8 cellular contexts compared by ENCODE assay signal in the genomic region with DNA sequence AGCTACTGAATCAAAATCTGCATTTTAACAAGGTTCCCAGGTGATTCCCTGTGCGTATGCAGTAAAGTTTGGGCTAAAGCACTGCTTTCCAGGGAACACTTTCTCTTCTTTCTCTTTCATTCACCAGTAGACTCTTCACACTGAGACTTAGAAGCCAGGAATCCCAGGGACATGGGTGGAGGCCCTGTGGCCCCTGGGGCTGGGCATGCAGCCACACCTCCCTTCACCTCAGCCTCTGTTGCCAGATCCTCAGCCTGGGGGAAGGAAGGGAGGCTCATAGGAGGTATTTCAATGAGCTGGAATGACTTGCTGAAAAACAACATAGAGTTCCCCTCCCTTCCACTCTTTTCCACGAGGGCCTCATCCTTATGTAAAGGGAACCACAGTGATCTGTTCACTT. TPM values are rescaled to one million over a fixed set of nuclear protein-coding genes. Genes with fewer than 3 reads are reported as not detected.
DNase-seq lines count a peak whose midpoint lies in the region; ATAC-seq and TF ChIP-seq lines count a peak whose summit lies in the region.

No MANE protein-coding gene starts in this region.

- peak overlapping the region; percentile 68 to 82 for H3K4me3 ChIP-seq in SK-N-SH (ENCODE audit: low read depth in 2 of 2, low read length in 1 of 2)
- peak overlapping the region; percentile 63 for H3K4me3 ChIP-seq in WI38 (ENCODE audit: low read depth, low read length)
- H3K4me3 ChIP-seq in hepatocyte = peak overlapping the region; percentile 34

- peaks cover 17% of the 10 kb centered on the region for H3K36me3 Mint-ChIP-seq in stimulated activated memory B cell treated with anti-CD40 and anti-IgM and Interleukin-4, amounts not matched to agents 10 μg/mL and 1 μg/mL and 100 μg/mL, for 72 hours

- ATAC-seq in SK-N-SH treated with all-trans-retinoic acid at 6 μM for 48 hours (no peak), sciatic nerve (no peak)
- no peak for ATAC-seq in stimulated activated memory B cell treated with anti-CD40 and anti-IgM and Interleukin-4, amounts not matched to agents 10 μg/mL and 1 μg/mL and 100 μg/mL, for 72 hours

- H3K27ac Mint-ChIP-seq in stimulated activated memory B cell treated with anti-CD40 and anti-IgM and Interleukin-4, amounts not matched to agents 10 μg/mL and 1 μg/mL and 100 μg/mL, for 72 hours = peak overlapping the region; percentile 98

- no peaks in the 10 kb centered on the region for H3K27me3 Mint-ChIP-seq in stimulated activated memory B cell treated with anti-CD40 and anti-IgM and Interleukin-4, amounts not matched to agents 10 μg/mL and 1 μg/mL and 100 μg/mL, for 72 hours

- DNase-seq in SK-N-SH = no peak
- DNase-seq in hepatocyte (ENCODE audit: low spot score) = no peak
- DNase-seq in stimulated activated naive CD4-positive, alpha-beta T cell treated with Interleukin-2 at 50 U/mL for 16 hours (lab: John Stamatoyannopoulos, UW) = no peak
- no peak for DNase-seq in stimulated activated CD8-positive, alpha-beta memory T cell treated with anti-CD3 and anti-CD28 coated beads, Interleukin-4, amount 100 ng/mL, for 48 hours
- no peak for DNase-seq in sciatic nerve (ENCODE audit: low spot score)

- peaks cover 9 to 11% of the 10 kb centered on the region in 2 experiments for H3K4me1 ChIP-seq in SK-N-SH (ENCODE audit: control insufficient read depth in 1 of 2, insufficient read depth in 2 of 2, low read depth in 1 of 2, low read length in 1 of 2)
- peaks cover 32% of the 10 kb centered on the region for H3K4me1 ChIP-seq in hepatocyte (ENCODE audit: insufficient read depth)

- H3K9me3 ChIP-seq in SK-N-SH (no peaks in the 10 kb centered on the region), hepatocyte (ENCODE audit: low read depth) (no peaks in the 10 kb centered on the region)

- peaks cover 18% of the 10 kb centered on the region for H3F3A ChIP-seq in SK-N-SH (replicated peaks; ENCODE audit: insufficient read depth)

- no peaks in the 10 kb centered on the region for H3K9me3 Mint-ChIP-seq in stimulated activated memory B cell treated with anti-CD40 and anti-IgM and Interleukin-4, amounts not matched to agents 10 μg/mL and 1 μg/mL and 100 μg/mL, for 72 hours

- intact Hi-C loops in sciatic nerve (cut with DNase I) = no loop called here

- peak overlapping the region; percentile 87 for H3K9ac ChIP-seq in SK-N-SH

- TF ChIP-seq CTCF in SK-N-SH (IDR thresholded peaks at IDR 0.05) (no peak), WI38 (IDR thresholded peaks at IDR 0.05; ENCODE audit: low read depth, low read length) (no peak), hepatocyte (IDR thresholded peaks at IDR 0.05; ENCODE audit: poor library complexity) (no peak)

- H3K4me3 Mint-ChIP-seq in stimulated activated memory B cell treated with anti-CD40 and anti-IgM and Interleukin-4, amounts not matched to agents 10 μg/mL and 1 μg/mL and 100 μg/mL, for 72 hours = peak overlapping the region; percentile 94

- WGBS in SK-N-SH (ENCODE audit: low lambda C conversion rate) = 41% methylated on average over 2 of the region's 2 CpGs
- 35% methylated on average over 2 of the region's 2 CpGs for WGBS in hepatocyte (ENCODE audit: low lambda C conversion rate, missing lambda C conversion rate)

- H3K27me3 ChIP-seq in SK-N-SH (ENCODE audit: insufficient read depth) = no peaks in the 10 kb centered on the region
- H3K27me3 ChIP-seq in hepatocyte = no peaks in the 10 kb centered on the region

- H3K4me2 ChIP-seq in SK-N-SH = peak overlapping the region; percentile 95
- H3K4me2 ChIP-seq in hepatocyte = peak overlapping the region; percentile 76

- TF ChIP-seq RAD21 in SK-N-SH (IDR thresholded peaks at IDR 0.05; ENCODE audit: low read length) = no peak

- peaks cover 8 to 29% of the 10 kb centered on the region in 2 experiments for H3K36me3 ChIP-seq in SK-N-SH (replicated peaks in 1 of 2; ENCODE audit: control insufficient read depth in 1 of 2, insufficient read depth in 2 of 2, low read length in 1 of 2)
- H3K36me3 ChIP-seq in hepatocyte (replicated peaks; ENCODE audit: insufficient read depth, low read depth) = no peaks in the 10 kb centered on the region

- H3K79me2 ChIP-seq in SK-N-SH (ENCODE audit: insufficient read depth) = peaks cover 42% of the 10 kb centered on the region
- H3K79me2 ChIP-seq in hepatocyte = peaks cover 31% of the 10 kb centered on the region

- TF ChIP-seq EP300 in SK-N-SH (IDR thresholded peaks at IDR 0.05; ENCODE audit: borderline replicate concordance in 1 of 2, low read depth in 1 of 2, low read length in 1 of 2) = no peak

- H4K20me1 ChIP-seq in SK-N-SH (ENCODE audit: insufficient read depth) (no peaks in the 10 kb centered on the region), hepatocyte (ENCODE audit: insufficient read depth, poor library complexity, severe bottlenecking) (no peaks in the 10 kb centered on the region)

- POLR2A ChIA-PET in SK-N-SH (lab: Yijun Ruan, JAX) = interaction anchor here (1.3 kb wide), 1 partner anchor 52 kb away, joined by 5 read pairs; a partner anchor contains a TSS

- no peak overlapping the region for H2AFZ ChIP-seq in SK-N-SH (ENCODE audit: low read depth)
- no peak overlapping the region for H2AFZ ChIP-seq in hepatocyte

- CTCF ChIA-PET in SK-N-SH (lab: Yijun Ruan, JAX) = interaction anchor here (1.2 to 3.6 kb wide), 6 partner anchors 12 to 96 kb away, joined by 4 to 17 read pairs (median 5); no protein-coding TSS in a partner anchor

- peaks cover 46% of the 10 kb centered on the region for H3K4me1 Mint-ChIP-seq in stimulated activated memory B cell treated with anti-CD40 and anti-IgM and Interleukin-4, amounts not matched to agents 10 μg/mL and 1 μg/mL and 100 μg/mL, for 72 hours

- H3K27ac ChIP-seq in SK-N-SH (ENCODE audit: low read depth in 2 of 2, low read length in 1 of 2) = peak overlapping the region; percentile 95 to 96
- peak overlapping the region; percentile 96 for H3K27ac ChIP-seq in hepatocyte

- H3K9me2 ChIP-seq in SK-N-SH (no peaks in the 10 kb centered on the region), hepatocyte (replicated peaks; ENCODE audit: insufficient read depth) (no peaks in the 10 kb centered on the region)

TF ChIP-seq in SK-N-SH, 30 proteins besides CTCF, POLR2A, EP300 and RAD21 (continues in another document):
- TF ChIP-seq FOXM1 (IDR thresholded peaks at IDR 0.05; ENCODE audit: low read depth) (no peak), RXRA (IDR thresholded peaks at IDR 0.05; ENCODE audit: borderline replicate concordance, low read depth) (no peak), SMC3 (IDR thresholded peaks at IDR 0.05; ENCODE audit: low read depth, low read length) (no peak), GABPA (IDR thresholded peaks at IDR 0.05; ENCODE audit: low read depth) (no peak), POLR2AphosphoS5 (IDR thresholded peaks at IDR 0.05; ENCODE audit: low read depth, low read length) (no peak), TAF1 (IDR thresholded peaks at IDR 0.05; ENCODE audit: borderline replicate concordance, low read depth, low read length) (no peak)
- TF ChIP-seq, protein P1, sequence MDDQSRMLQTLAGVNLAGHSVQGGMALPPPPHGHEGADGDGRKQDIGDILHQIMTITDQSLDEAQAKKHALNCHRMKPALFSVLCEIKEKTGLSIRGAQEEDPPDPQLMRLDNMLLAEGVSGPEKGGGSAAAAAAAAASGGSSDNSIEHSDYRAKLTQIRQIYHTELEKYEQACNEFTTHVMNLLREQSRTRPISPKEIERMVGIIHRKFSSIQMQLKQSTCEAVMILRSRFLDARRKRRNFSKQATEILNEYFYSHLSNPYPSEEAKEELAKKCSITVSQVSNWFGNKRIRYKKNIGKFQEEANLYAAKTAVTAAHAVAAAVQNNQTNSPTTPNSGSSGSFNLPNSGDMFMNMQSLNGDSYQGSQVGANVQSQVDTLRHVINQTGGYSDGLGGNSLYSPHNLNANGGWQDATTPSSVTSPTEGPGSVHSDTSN (IDR thresholded peaks at IDR 0.05) = no peak

TF ChIP-seq in SK-N-SH treated with all-trans-retinoic acid at 6 μM for 48 hours, 23 proteins besides CTCF, POLR2A, EP300 and RAD21 (continues in another document):
- TF ChIP-seq, protein P2, sequence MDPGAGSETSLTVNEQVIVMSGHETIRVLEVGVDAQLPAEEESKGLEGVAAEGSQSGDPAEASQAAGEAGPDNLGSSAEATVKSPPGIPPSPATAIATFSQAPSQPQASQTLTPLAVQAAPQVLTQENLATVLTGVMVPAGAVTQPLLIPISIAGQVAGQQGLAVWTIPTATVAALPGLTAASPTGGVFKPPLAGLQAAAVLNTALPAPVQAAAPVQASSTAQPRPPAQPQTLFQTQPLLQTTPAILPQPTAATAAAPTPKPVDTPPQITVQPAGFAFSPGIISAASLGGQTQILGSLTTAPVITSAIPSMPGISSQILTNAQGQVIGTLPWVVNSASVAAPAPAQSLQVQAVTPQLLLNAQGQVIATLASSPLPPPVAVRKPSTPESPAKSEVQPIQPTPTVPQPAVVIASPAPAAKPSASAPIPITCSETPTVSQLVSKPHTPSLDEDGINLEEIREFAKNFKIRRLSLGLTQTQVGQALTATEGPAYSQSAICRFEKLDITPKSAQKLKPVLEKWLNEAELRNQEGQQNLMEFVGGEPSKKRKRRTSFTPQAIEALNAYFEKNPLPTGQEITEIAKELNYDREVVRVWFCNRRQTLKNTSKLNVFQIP (CRISPR knock-in tag; IDR thresholded peaks at IDR 0.05; ENCODE audit: borderline replicate concordance, low read depth) = no peak
- TF ChIP-seq ZC3H10 (CRISPR knock-in tag; IDR thresholded peaks at IDR 0.05) = no peak
- no peak for TF ChIP-seq ESRRG (CRISPR knock-in tag; IDR thresholded peaks at IDR 0.05)

RNA-seq across cellular contexts. Expression of a gene that starts 1.2 kb away (rescaled TPM):
- polyA plus RNA-seq in SK-N-SH (2012; rRNA removed) = 158 and 166 TPM in 2 replicates
- 87.1 and 148 TPM in 2 replicates for polyA plus RNA-seq in SK-N-SH (2012; cell fraction: cytosol; rRNA removed)
- 45.7 and 77.2 TPM in 2 replicates for polyA plus RNA-seq in SK-N-SH (2012; cell fraction: nucleus; rRNA removed)
- total RNA-seq in hepatocyte = 36.1 and 38.8 TPM in 2 replicates
- polyA plus RNA-seq in hepatocyte = 132 and 140 TPM in 2 replicates
- 38.3 TPM for total RNA-seq in sciatic nerve

RNA-seq across cellular contexts. Expression of a gene that starts 5.3 kb away (rescaled TPM):
- polyA plus RNA-seq in SK-N-SH (2012; rRNA removed) (26.6 and 31.3 TPM in 2 replicates), hepatocyte (44.5 and 45.8 TPM in 2 replicates)
- polyA plus RNA-seq in SK-N-SH (2012; cell fraction: cytosol; rRNA removed) = 33.4 and 36.1 TPM in 2 replicates
- 14.7 and 23.4 TPM in 2 replicates for polyA plus RNA-seq in SK-N-SH (2012; cell fraction: nucleus; rRNA removed)
- total RNA-seq in hepatocyte (40.4 and 44.7 TPM in 2 replicates), sciatic nerve (32.5 TPM)

RNA-seq across cellular contexts. Expression of a gene that starts 51.7 kb away (rescaled TPM):
- polyA plus RNA-seq in SK-N-SH (2012; rRNA removed) = 19.0 and 21.0 TPM in 2 replicates
- 6.4 and 12.2 TPM in 2 replicates for polyA plus RNA-seq in SK-N-SH (2012; cell fraction: cytosol; rRNA removed)
- polyA plus RNA-seq in SK-N-SH (2012; cell fraction: nucleus; rRNA removed) = 32.3 and 34.8 TPM in 2 replicates
- 28.5 and 33.9 TPM in 2 replicates for total RNA-seq in hepatocyte
- 32.3 and 42.7 TPM in 2 replicates for polyA plus RNA-seq in hepatocyte
- 63.5 TPM for total RNA-seq in sciatic nerve

RNA-seq across cellular contexts. Expression of a gene that starts 57.0 kb away (rescaled TPM):
- polyA plus RNA-seq in SK-N-SH (2012; rRNA removed) = 62.9 and 63.6 TPM in 2 replicates
- polyA plus RNA-seq in SK-N-SH (2012; cell fraction: cytosol; rRNA removed) = 47.9 and 50.2 TPM in 2 replicates
- polyA plus RNA-seq in SK-N-SH (2012; cell fraction: nucleus; rRNA removed) = 34.5 and 37.9 TPM in 2 replicates
- total RNA-seq in hepatocyte = 41.0 and 43.3 TPM in 2 replicates
- 27.8 and 33.4 TPM in 2 replicates for polyA plus RNA-seq in hepatocyte
- 17.7 TPM for total RNA-seq in sciatic nerve
